Comparison of ENCODE assay signal across 19 cellular contexts in the genomic region with DNA sequence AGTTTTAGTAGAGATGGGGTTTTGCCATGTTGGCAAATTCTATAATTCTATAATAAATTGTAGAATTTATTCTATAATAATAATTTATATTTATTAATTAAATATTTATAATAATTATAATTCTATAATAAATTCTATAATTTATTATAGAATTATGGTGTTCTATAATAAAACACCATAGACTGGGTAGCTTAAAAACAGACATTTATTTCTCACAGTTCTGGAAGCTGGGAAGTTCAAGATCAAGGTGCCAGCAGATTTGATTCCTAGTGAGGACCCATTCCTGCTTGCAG.
A peak's percentile ranks its signal among the peaks of the same experiment; 100 is the strongest.
DNase-seq lines count a peak whose midpoint lies in the region; ATAC-seq, FAIRE-seq and TF ChIP-seq lines count a peak whose summit lies in the region.
"Had no signal": no experiment of that assay in that cellular context is flagged by ENCODE, and none has a peak within 500 bp of the region (broad histone marks: within the 10 kb centered on the region; RNA-seq: fewer than 3 reads in every experiment).

No MANE protein-coding gene starts in this region.

- H2BK120ac ChIP-seq in mesendoderm (ENCODE audit: low read depth, low read length), result no peak overlapping the region

- H2AFZ ChIP-seq in MM.1S (ENCODE audit: low read length), result no peak overlapping the region
- H2AFZ ChIP-seq in osteoblast (ENCODE audit: low read length), result no peak overlapping the region

- no peak overlapping the region for H4K5ac ChIP-seq in mesendoderm (ENCODE audit: low read length)

- H3K9me2 ChIP-seq in MM.1S (replicated peaks; ENCODE audit: insufficient read depth, low read length), result no peaks in the 10 kb centered on the region

- H3K27me3 ChIP-seq in MM.1S (replicated peaks; ENCODE audit: insufficient read depth, low read length) (no peaks in the 10 kb centered on the region), mesendoderm (ENCODE audit: insufficient read depth, low read length, poor library complexity) (no peaks in the 10 kb centered on the region), uterus (no peaks in the 10 kb centered on the region), osteoblast (ENCODE audit: insufficient read depth, low read length) (no peaks in the 10 kb centered on the region), lower lobe of right lung (ENCODE audit: low read depth) (no peaks in the 10 kb centered on the region)
- H3K27me3 ChIP-seq: SJCRH30 had no signal

- FAIRE-seq in GM12892 (lab: Jason Lieb, UNC), result no peak
- FAIRE-seq: H54 had no signal

- H4K20me1 ChIP-seq in MM.1S (ENCODE audit: insufficient read depth, low read length) (no peaks in the 10 kb centered on the region), osteoblast (ENCODE audit: insufficient read depth, low read length) (no peaks in the 10 kb centered on the region)

- H3F3A ChIP-seq in MM.1S (ENCODE audit: insufficient read depth, low read length), result peaks cover 30% of the 10 kb centered on the region

- peaks cover 11% of the 10 kb centered on the region for H3K9me3 Mint-ChIP-seq in WTC11

- H3K4me3 Mint-ChIP-seq in WTC11, result no peak overlapping the region
- H3K4me3 Mint-ChIP-seq: B cell; CD4-positive, alpha-beta memory T cell; HFFc6 had no signal

- no peak overlapping the region for H4K8ac ChIP-seq in mesendoderm (ENCODE audit: low read depth, low read length)

- peaks cover 4% of the 10 kb centered on the region for H3K79me1 ChIP-seq in mesendoderm (ENCODE audit: low read length)

- peaks cover 14% of the 10 kb centered on the region for H3K27me3 Mint-ChIP-seq in WTC11 (ENCODE audit: low read depth)
- H3K27me3 Mint-ChIP-seq: B cell had no signal

- H2BK5ac ChIP-seq in mesendoderm (ENCODE audit: low read length), result no peak overlapping the region

- no peak overlapping the region for H3K56ac ChIP-seq in mesendoderm (ENCODE audit: low read length)

- H2BK15ac ChIP-seq in mesendoderm (replicated peaks; ENCODE audit: low read depth), result no peak overlapping the region

- TF ChIP-seq CTCF in MM.1S (IDR thresholded peaks at IDR 0.05; ENCODE audit: low read length) (no peak), WTC11 (IDR thresholded peaks at IDR 0.05) (no peak), uterus (IDR thresholded peaks at IDR 0.05) (no peak), osteoblast (IDR thresholded peaks at IDR 0.05; ENCODE audit: extremely low read depth, low read depth, low read length) (no peak), lower lobe of right lung (IDR thresholded peaks at IDR 0.05) (no peak)

- no peak for DNase-seq in MM.1S
- DNase-seq in WTC11 (ENCODE audit: low spot score), result no peak
- DNase-seq in mesendoderm, result no peak
- no peak for DNase-seq in uterus
- DNase-seq in osteoblast (ENCODE audit: insufficient read length, low spot score, missing footprints), result no peak
- no peak for DNase-seq in lower lobe of right lung
- no peak for DNase-seq in GM12892 (ENCODE audit: insufficient read length)
- DNase-seq: CD4-positive, alpha-beta memory T cell; GF-D8; HFFc6; Karpas-422; NCI-H1105 treated with DMSO at 0.1 percent for 48 hours; NCI-H187 treated with DMSO at 0.1 percent for 48 hours; NCI-H345; NCI-H526 treated with DMSO at 0.1 percent for 48 hours; NK-92 treated with Interleukin-12 subunit alpha and Interleukin-12 subunit beta, amount 100 ng/mL, for 24 hours; SJCRH30 had no signal

- H3K18ac ChIP-seq in mesendoderm (ENCODE audit: low read length), result peak overlapping the region; percentile 95

- no peak overlapping the region for H3K4ac ChIP-seq in mesendoderm (ENCODE audit: low read depth, low read length)

- CTCF ChIA-PET in WTC11 (lab: Charles Lee), result interaction anchor here (0.8 to 2.8 kb wide), 4 partner anchors 9 to 129 kb away, joined by 3 to 18 read pairs (median 8); no protein-coding TSS in a partner anchor

- H3K4me3 ChIP-seq in MM.1S (ENCODE audit: low read length) (no peak overlapping the region), mesendoderm (ENCODE audit: low read length) (no peak overlapping the region), uterus (no peak overlapping the region), osteoblast (ENCODE audit: insufficient read depth, low read length) (no peak overlapping the region), lower lobe of right lung (no peak overlapping the region)
- H3K4me3 ChIP-seq: SJCRH30 had no signal

- no peak overlapping the region for H3K27ac Mint-ChIP-seq in WTC11
- H3K27ac Mint-ChIP-seq: B cell, HFFc6 had no signal

- TF ChIP-seq POLR2A in uterus (IDR thresholded peaks at IDR 0.05) (no peak), GM12892 (IDR thresholded peaks at IDR 0.05; ENCODE audit: low read depth, low read length) (no peak)

- no peak overlapping the region; the same call in 1 of the 2 replicates for H3K9ac ChIP-seq in MM.1S (ENCODE audit: low read length)
- no peak overlapping the region for H3K9ac ChIP-seq in mesendoderm (ENCODE audit: low read length)

- H3K79me2 ChIP-seq in MM.1S (ENCODE audit: low read length) (no peaks in the 10 kb centered on the region), mesendoderm (ENCODE audit: control insufficient read depth, insufficient read depth, low read length) (no peaks in the 10 kb centered on the region), osteoblast (ENCODE audit: insufficient read depth, low read length) (no peaks in the 10 kb centered on the region)

- peaks cover 11% of the 10 kb centered on the region for H3K36me3 Mint-ChIP-seq in WTC11

- no peaks in the 10 kb centered on the region for H3K36me3 ChIP-seq in MM.1S (replicated peaks; ENCODE audit: insufficient read depth, low read length)
- no peaks in the 10 kb centered on the region for H3K36me3 ChIP-seq in mesendoderm (ENCODE audit: control insufficient read depth, insufficient read depth, low read length)
- no peaks in the 10 kb centered on the region for H3K36me3 ChIP-seq in uterus
- no peaks in the 10 kb centered on the region for H3K36me3 ChIP-seq in osteoblast (ENCODE audit: insufficient read depth, low read length)
- H3K36me3 ChIP-seq in lower lobe of right lung, result no peaks in the 10 kb centered on the region
- H3K36me3 ChIP-seq: SJCRH30 had no signal

- H3K9me3 ChIP-seq in MM.1S (replicated peaks; ENCODE audit: insufficient read depth, low read length) (no peaks in the 10 kb centered on the region), uterus (no peaks in the 10 kb centered on the region), osteoblast (ENCODE audit: low read depth, low read length) (no peaks in the 10 kb centered on the region), lower lobe of right lung (no peaks in the 10 kb centered on the region)
- H3K9me3 ChIP-seq: SJCRH30 had no signal

- intact Hi-C loops in uterus (cut with DNase I; ENCODE audit: low total_unique reads) (no loop called here), lower lobe of right lung (cut with DNase I) (no loop called here)

- peaks cover 63% of the 10 kb centered on the region for H3K4me1 ChIP-seq in MM.1S (ENCODE audit: low read length)
- peaks cover 31% of the 10 kb centered on the region for H3K4me1 ChIP-seq in mesendoderm (ENCODE audit: control insufficient read depth, low read depth, low read length)
- H3K4me1 ChIP-seq in uterus, result peaks cover 15 to 17% of the 10 kb centered on the region in 2 donors
- H3K4me1 ChIP-seq in osteoblast (ENCODE audit: insufficient read depth, low read length), result peaks cover 41% of the 10 kb centered on the region
- peaks cover 41% of the 10 kb centered on the region for H3K4me1 ChIP-seq in lower lobe of right lung

- H3K23ac ChIP-seq in mesendoderm (ENCODE audit: low read length), result no peak overlapping the region

- H3K27ac ChIP-seq in MM.1S (ENCODE audit: low read length) (peak overlapping the region; percentile 98; the same call in 1 of the 2 replicates), mesendoderm (ENCODE audit: low read depth, low read length) (no peak overlapping the region), uterus (peak overlapping the region; percentile 48 to 85), osteoblast (ENCODE audit: low read depth, low read length) (no peak overlapping the region), lower lobe of right lung (no peak overlapping the region)
- H3K27ac ChIP-seq: SJCRH30 had no signal

- ATAC-seq in WTC11 (no peak), lower lobe of right lung (no peak)

- POLR2A ChIA-PET in WTC11 (lab: Charles Lee), result no interaction called here

- H2AK5ac ChIP-seq in mesendoderm (ENCODE audit: low read length), result no peak overlapping the region

- H3K4me1 Mint-ChIP-seq in WTC11, result peaks cover 84% of the 10 kb centered on the region

- peak overlapping the region; percentile 23; the same call in 1 of the 2 replicates for H3K4me2 ChIP-seq in MM.1S (ENCODE audit: low read depth, low read length)
- H3K4me2 ChIP-seq in mesendoderm (ENCODE audit: low read length), result no peak overlapping the region
- no peak overlapping the region for H3K4me2 ChIP-seq in osteoblast (ENCODE audit: insufficient read depth, low read length)

TF ChIP-seq in WTC11, 78 proteins besides CTCF, POLR2A, EP300 and RAD21:
- TF ChIP-seq HMGA2 (CRISPR knock-in tag; IDR thresholded peaks at IDR 0.05), result peak; percentile 96
- TF ChIP-seq ZNF416 (CRISPR knock-in tag; IDR thresholded peaks at IDR 0.05), result no peak

Comparison
In these comparisons a context has a peak if more than half of its experiments do, and no peak if none do; other contexts are left out.
1. H3K27ac ChIP-seq: peak in MM.1S (single experiment) and uterus (2 of 2); none in mesendoderm (single experiment), osteoblast (single experiment) and lower lobe of right lung (single experiment).